ENCODE assay signal across 1 cellular context in the genomic region with DNA sequence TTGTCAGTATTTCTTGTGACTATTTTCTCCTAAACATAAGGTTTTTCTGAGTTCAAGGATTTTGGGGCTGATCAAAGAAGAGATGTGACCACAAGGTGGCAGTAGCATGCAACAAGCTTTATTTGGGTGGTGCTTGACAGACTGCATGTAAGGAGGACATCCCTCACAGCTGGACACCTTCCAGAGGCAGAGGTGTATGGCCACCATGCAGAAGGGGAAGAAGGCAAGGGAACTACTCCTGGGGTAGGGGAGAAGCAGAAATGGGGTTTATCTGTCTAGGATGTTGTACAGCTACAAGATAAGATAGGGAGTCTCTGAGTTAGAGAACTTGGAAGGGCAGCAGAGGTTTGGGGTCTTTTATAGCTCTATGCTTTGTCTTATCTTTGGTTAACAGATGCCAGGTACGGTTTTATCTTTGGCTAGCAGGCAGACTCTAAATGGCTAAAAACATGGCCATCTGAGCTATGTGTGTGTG.
TF ChIP-seq lines count a peak whose summit lies in the region.

No MANE protein-coding gene starts in this region.

TF ChIP-seq in K562, 482 proteins besides CTCF, POLR2A, EP300 and RAD21 (continued from another document and continues in another):
- TF ChIP-seq, protein P1, sequence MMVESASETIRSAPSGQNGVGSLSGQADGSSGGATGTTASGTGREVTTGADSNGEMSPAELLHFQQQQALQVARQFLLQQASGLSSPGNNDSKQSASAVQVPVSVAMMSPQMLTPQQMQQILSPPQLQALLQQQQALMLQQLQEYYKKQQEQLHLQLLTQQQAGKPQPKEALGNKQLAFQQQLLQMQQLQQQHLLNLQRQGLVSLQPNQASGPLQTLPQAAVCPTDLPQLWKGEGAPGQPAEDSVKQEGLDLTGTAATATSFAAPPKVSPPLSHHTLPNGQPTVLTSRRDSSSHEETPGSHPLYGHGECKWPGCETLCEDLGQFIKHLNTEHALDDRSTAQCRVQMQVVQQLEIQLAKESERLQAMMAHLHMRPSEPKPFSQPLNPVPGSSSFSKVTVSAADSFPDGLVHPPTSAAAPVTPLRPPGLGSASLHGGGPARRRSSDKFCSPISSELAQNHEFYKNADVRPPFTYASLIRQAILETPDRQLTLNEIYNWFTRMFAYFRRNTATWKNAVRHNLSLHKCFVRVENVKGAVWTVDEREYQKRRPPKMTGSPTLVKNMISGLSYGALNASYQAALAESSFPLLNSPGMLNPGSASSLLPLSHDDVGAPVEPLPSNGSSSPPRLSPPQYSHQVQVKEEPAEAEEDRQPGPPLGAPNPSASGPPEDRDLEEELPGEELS (CRISPR knock-in tag; IDR thresholded peaks at IDR 0.05; ENCODE audit: borderline replicate concordance): no peak
- no peak for TF ChIP-seq ZNF347 (CRISPR knock-in tag; IDR thresholded peaks at IDR 0.05; ENCODE audit: low read depth)
- TF ChIP-seq L3MBTL2 (IDR thresholded peaks at IDR 0.05): peak; percentile 21; the same call in 1 of the 2 replicates
- TF ChIP-seq, protein P2, sequence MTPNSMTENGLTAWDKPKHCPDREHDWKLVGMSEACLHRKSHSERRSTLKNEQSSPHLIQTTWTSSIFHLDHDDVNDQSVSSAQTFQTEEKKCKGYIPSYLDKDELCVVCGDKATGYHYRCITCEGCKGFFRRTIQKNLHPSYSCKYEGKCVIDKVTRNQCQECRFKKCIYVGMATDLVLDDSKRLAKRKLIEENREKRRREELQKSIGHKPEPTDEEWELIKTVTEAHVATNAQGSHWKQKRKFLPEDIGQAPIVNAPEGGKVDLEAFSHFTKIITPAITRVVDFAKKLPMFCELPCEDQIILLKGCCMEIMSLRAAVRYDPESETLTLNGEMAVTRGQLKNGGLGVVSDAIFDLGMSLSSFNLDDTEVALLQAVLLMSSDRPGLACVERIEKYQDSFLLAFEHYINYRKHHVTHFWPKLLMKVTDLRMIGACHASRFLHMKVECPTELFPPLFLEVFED (CRISPR knock-in tag; conservative IDR thresholded peaks at IDR 0.05): peak; percentile 72
- peak in 1 of 3 experiments; percentile 60 for TF ChIP-seq YY1 (IDR thresholded peaks at IDR 0.05; ENCODE audit: borderline replicate concordance in 1 of 3, control insufficient read depth in 1 of 3, extremely low read depth in 1 of 3, insufficient read depth in 3 of 3, insufficient read length in 1 of 3, insufficient replicate concordance in 2 of 3, low read depth in 1 of 3, low read length in 2 of 3)
- TF ChIP-seq, protein P3, sequence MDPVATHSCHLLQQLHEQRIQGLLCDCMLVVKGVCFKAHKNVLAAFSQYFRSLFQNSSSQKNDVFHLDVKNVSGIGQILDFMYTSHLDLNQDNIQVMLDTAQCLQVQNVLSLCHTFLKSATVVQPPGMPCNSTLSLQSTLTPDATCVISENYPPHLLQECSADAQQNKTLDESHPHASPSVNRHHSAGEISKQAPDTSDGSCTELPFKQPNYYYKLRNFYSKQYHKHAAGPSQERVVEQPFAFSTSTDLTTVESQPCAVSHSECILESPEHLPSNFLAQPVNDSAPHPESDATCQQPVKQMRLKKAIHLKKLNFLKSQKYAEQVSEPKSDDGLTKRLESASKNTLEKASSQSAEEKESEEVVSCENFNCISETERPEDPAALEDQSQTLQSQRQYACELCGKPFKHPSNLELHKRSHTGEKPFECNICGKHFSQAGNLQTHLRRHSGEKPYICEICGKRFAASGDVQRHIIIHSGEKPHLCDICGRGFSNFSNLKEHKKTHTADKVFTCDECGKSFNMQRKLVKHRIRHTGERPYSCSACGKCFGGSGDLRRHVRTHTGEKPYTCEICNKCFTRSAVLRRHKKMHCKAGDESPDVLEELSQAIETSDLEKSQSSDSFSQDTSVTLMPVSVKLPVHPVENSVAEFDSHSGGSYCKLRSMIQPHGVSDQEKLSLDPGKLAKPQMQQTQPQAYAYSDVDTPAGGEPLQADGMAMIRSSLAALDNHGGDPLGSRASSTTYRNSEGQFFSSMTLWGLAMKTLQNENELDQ (CRISPR knock-in tag; IDR thresholded peaks at IDR 0.05; ENCODE audit: borderline replicate concordance): no peak
- no peak for TF ChIP-seq ZNF140 (CRISPR knock-in tag; IDR thresholded peaks at IDR 0.05)
- peak; percentile 100 for TF ChIP-seq LCOR (CRISPR knock-in tag; IDR thresholded peaks at IDR 0.05)
- no peak for TF ChIP-seq RBFOX2 (IDR thresholded peaks at IDR 0.05; ENCODE audit: low read depth, low read length)
- TF ChIP-seq, protein P4, sequence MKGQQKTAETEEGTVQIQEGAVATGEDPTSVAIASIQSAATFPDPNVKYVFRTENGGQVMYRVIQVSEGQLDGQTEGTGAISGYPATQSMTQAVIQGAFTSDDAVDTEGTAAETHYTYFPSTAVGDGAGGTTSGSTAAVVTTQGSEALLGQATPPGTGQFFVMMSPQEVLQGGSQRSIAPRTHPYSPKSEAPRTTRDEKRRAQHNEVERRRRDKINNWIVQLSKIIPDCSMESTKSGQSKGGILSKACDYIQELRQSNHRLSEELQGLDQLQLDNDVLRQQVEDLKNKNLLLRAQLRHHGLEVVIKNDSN (CRISPR knock-in tag; IDR thresholded peaks at IDR 0.05): no peak
- TF ChIP-seq HEY1 (CRISPR knock-in tag; IDR thresholded peaks at IDR 0.05; ENCODE audit: borderline replicate concordance): peak; percentile 76; the same call in 1 of the 2 replicates
- TF ChIP-seq ZKSCAN1 (IDR thresholded peaks at IDR 0.05; ENCODE audit: low read depth, low read length): 0 out of 2 replicates have a peak, but pooled peaks have one; percentile 55
- TF ChIP-seq, protein P5, sequence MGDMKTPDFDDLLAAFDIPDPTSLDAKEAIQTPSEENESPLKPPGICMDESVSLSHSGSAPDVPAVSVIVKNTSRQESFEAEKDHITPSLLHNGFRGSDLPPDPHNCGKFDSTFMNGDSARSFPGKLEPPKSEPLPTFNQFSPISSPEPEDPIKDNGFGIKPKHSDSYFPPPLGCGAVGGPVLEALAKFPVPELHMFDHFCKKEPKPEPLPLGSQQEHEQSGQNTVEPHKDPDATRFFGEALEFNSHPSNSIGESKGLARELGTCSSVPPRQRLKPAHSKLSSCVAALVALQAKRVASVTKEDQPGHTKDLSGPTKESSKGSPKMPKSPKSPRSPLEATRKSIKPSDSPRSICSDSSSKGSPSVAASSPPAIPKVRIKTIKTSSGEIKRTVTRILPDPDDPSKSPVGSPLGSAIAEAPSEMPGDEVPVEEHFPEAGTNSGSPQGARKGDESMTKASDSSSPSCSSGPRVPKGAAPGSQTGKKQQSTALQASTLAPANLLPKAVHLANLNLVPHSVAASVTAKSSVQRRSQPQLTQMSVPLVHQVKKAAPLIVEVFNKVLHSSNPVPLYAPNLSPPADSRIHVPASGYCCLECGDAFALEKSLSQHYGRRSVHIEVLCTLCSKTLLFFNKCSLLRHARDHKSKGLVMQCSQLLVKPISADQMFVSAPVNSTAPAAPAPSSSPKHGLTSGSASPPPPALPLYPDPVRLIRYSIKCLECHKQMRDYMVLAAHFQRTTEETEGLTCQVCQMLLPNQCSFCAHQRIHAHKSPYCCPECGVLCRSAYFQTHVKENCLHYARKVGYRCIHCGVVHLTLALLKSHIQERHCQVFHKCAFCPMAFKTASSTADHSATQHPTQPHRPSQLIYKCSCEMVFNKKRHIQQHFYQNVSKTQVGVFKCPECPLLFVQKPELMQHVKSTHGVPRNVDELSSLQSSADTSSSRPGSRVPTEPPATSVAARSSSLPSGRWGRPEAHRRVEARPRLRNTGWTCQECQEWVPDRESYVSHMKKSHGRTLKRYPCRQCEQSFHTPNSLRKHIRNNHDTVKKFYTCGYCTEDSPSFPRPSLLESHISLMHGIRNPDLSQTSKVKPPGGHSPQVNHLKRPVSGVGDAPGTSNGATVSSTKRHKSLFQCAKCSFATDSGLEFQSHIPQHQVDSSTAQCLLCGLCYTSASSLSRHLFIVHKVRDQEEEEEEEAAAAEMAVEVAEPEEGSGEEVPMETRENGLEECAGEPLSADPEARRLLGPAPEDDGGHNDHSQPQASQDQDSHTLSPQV (IDR thresholded peaks at IDR 0.05): no peak
- TF ChIP-seq BRF1 (IDR thresholded peaks at IDR 0.05; ENCODE audit: borderline replicate concordance, extremely low read depth, insufficient read length): no peak
- TF ChIP-seq MBD2 (IDR thresholded peaks at IDR 0.05; ENCODE audit: borderline replicate concordance, low read depth): no peak
- TF ChIP-seq HNRNPL (IDR thresholded peaks at IDR 0.05; ENCODE audit: low read depth, low read length): no peak
- TF ChIP-seq, protein P6, sequence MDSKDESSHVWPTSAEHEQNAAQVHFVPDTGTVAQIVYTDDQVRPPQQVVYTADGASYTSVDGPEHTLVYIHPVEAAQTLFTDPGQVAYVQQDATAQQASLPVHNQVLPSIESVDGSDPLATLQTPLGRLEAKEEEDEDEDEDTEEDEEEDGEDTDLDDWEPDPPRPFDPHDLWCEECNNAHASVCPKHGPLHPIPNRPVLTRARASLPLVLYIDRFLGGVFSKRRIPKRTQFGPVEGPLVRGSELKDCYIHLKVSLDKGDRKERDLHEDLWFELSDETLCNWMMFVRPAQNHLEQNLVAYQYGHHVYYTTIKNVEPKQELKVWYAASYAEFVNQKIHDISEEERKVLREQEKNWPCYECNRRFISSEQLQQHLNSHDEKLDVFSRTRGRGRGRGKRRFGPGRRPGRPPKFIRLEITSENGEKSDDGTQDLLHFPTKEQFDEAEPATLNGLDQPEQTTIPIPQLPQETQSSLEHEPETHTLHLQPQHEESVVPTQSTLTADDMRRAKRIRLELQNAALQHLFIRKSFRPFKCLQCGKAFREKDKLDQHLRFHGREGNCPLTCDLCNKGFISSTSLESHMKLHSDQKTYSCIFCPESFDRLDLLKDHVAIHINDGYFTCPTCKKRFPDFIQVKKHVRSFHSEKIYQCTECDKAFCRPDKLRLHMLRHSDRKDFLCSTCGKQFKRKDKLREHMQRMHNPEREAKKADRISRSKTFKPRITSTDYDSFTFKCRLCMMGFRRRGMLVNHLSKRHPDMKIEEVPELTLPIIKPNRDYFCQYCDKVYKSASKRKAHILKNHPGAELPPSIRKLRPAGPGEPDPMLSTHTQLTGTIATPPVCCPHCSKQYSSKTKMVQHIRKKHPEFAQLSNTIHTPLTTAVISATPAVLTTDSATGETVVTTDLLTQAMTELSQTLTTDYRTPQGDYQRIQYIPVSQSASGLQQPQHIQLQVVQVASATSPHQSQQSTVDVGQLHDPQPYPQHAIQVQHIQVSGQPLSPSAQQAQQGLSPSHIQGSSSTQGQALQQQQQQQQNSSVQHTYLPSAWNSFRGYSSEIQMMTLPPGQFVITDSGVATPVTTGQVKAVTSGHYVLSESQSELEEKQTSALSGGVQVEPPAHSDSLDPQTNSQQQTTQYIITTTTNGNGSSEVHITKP (IDR thresholded peaks at IDR 0.05; ENCODE audit: partially characterized antibody): peak; percentile 77
- TF ChIP-seq, protein P7, sequence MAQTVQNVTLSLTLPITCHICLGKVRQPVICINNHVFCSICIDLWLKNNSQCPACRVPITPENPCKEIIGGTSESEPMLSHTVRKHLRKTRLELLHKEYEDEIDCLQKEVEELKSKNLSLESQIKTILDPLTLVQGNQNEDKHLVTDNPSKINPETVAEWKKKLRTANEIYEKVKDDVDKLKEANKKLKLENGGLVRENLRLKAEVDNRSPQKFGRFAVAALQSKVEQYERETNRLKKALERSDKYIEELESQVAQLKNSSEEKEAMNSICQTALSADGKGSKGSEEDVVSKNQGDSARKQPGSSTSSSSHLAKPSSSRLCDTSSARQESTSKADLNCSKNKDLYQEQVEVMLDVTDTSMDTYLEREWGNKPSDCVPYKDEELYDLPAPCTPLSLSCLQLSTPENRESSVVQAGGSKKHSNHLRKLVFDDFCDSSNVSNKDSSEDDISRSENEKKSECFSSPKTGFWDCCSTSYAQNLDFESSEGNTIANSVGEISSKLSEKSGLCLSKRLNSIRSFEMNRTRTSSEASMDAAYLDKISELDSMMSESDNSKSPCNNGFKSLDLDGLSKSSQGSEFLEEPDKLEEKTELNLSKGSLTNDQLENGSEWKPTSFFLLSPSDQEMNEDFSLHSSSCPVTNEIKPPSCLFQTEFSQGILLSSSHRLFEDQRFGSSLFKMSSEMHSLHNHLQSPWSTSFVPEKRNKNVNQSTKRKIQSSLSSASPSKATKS (CRISPR knock-in tag; IDR thresholded peaks at IDR 0.05): no peak
- TF ChIP-seq ZNF165 (CRISPR knock-in tag; IDR thresholded peaks at IDR 0.05; ENCODE audit: borderline replicate concordance): no peak
- TF ChIP-seq, protein P8, sequence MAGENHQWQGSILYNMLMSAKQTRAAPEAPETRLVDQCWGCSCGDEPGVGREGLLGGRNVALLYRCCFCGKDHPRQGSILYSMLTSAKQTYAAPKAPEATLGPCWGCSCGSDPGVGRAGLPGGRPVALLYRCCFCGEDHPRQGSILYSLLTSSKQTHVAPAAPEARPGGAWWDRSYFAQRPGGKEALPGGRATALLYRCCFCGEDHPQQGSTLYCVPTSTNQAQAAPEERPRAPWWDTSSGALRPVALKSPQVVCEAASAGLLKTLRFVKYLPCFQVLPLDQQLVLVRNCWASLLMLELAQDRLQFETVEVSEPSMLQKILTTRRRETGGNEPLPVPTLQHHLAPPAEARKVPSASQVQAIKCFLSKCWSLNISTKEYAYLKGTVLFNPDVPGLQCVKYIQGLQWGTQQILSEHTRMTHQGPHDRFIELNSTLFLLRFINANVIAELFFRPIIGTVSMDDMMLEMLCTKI (IDR thresholded peaks at IDR 0.05; ENCODE audit: partially characterized antibody): no peak
- TF ChIP-seq ZNF699 (CRISPR knock-in tag; IDR thresholded peaks at IDR 0.05; ENCODE audit: insufficient replicate concordance): no peak
- 0 out of 2 replicates have a peak, but pooled peaks have one; percentile 38 for TF ChIP-seq HMG20A (CRISPR knock-in tag; conservative IDR thresholded peaks at IDR 0.05)
- TF ChIP-seq, protein P9, sequence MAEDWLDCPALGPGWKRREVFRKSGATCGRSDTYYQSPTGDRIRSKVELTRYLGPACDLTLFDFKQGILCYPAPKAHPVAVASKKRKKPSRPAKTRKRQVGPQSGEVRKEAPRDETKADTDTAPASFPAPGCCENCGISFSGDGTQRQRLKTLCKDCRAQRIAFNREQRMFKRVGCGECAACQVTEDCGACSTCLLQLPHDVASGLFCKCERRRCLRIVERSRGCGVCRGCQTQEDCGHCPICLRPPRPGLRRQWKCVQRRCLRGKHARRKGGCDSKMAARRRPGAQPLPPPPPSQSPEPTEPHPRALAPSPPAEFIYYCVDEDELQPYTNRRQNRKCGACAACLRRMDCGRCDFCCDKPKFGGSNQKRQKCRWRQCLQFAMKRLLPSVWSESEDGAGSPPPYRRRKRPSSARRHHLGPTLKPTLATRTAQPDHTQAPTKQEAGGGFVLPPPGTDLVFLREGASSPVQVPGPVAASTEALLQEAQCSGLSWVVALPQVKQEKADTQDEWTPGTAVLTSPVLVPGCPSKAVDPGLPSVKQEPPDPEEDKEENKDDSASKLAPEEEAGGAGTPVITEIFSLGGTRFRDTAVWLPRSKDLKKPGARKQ (CRISPR knock-in tag; IDR thresholded peaks at IDR 0.05): no peak
- peak; percentile 37; the same call in 1 of the 2 replicates for TF ChIP-seq ZNF584 (CRISPR knock-in tag; IDR thresholded peaks at IDR 0.05; ENCODE audit: low read depth)
- 0 out of 2 replicates have a peak, but pooled peaks have one; percentile 38 for TF ChIP-seq DNMT1 (IDR thresholded peaks at IDR 0.05)
